Comparison of ENCODE assay signal across 23 cellular contexts in genomic region chr1:89269277-89269676, GRCh38. TPM values are rescaled to one million over a fixed set of nuclear protein-coding genes. Genes with fewer than 3 reads are reported as not detected.
A peak's percentile ranks its signal among the peaks of the same experiment; 100 is the strongest.
DNase-seq lines count a peak whose midpoint lies in the region; ATAC-seq, FAIRE-seq and TF ChIP-seq lines count a peak whose summit lies in the region.
"Had no signal": no experiment of that assay in that cellular context is flagged by ENCODE, and none has a peak within 500 bp of the region (broad histone marks: within the 10 kb centered on the region; RNA-seq: fewer than 3 reads in every experiment).

No MANE protein-coding gene starts in this region.

- peak overlapping the region; percentile 98 for H3K4me3 Mint-ChIP-seq in activated CD8-positive, alpha-beta memory T cell treated with anti-CD3 and anti-CD28 coated beads, Interleukin-2, amount 10 ng/mL, durations not matched to agents 7 days and 5 days
- H3K4me3 Mint-ChIP-seq in CD8-positive, alpha-beta memory T cell = peak overlapping the region; percentile 98 to 100 (median 99)
- H3K4me3 Mint-ChIP-seq in T-helper 17 cell (peak overlapping the region; percentile 31), progenitor cell of endocrine pancreas (ENCODE audit: low read depth) (no peak overlapping the region)
- H3K4me3 Mint-ChIP-seq in effector memory CD8-positive, alpha-beta T cell = peak overlapping the region; percentile 98 to 100
- H3K4me3 Mint-ChIP-seq: H9 had no signal

- TF ChIP-seq CTCF in progenitor cell of endocrine pancreas (IDR thresholded peaks at IDR 0.05; ENCODE audit: unreplicated experiment) = no peak

- no peak for ATAC-seq in activated CD8-positive, alpha-beta memory T cell treated with anti-CD3 and anti-CD28 coated beads, Interleukin-2, amount 10 ng/mL, durations not matched to agents 7 days and 5 days
- ATAC-seq in T-helper 17 cell (no peak), HG03097 (IDR thresholded peaks at IDR 0.05; ENCODE audit: low FRiP score, unreplicated experiment) (no peak)
- ATAC-seq in effector memory CD8-positive, alpha-beta T cell (replicated peaks) = no peak
- ATAC-seq: GM12878, mucosa of descending colon, psoas muscle had no signal

- peaks cover 31% of the 10 kb centered on the region for H3K4me1 ChIP-seq in CD8-positive, alpha-beta memory T cell (ENCODE audit: insufficient read depth, low read length)
- H3K4me1 ChIP-seq: psoas muscle had no signal

- H3K27ac Mint-ChIP-seq in activated CD8-positive, alpha-beta memory T cell treated with anti-CD3 and anti-CD28 coated beads, Interleukin-2, amount 10 ng/mL, durations not matched to agents 7 days and 5 days = no peak overlapping the region
- H3K27ac Mint-ChIP-seq in CD8-positive, alpha-beta memory T cell = peak overlapping the region; percentile 56 to 95 (median 83)
- H3K27ac Mint-ChIP-seq in T-helper 17 cell (peak overlapping the region; percentile 94), progenitor cell of endocrine pancreas (no peak overlapping the region)
- peak overlapping the region; percentile 97 to 98 for H3K27ac Mint-ChIP-seq in effector memory CD8-positive, alpha-beta T cell
- H3K27ac Mint-ChIP-seq: H9 had no signal

- FAIRE-seq in frontal cortex (lab: Jason Lieb, UNC) = no peak
- FAIRE-seq: GM12878 had no signal

- DNase-seq in activated CD8-positive, alpha-beta memory T cell treated with anti-CD3 and anti-CD28 coated beads, Interleukin-2, amount 10 ng/mL, durations not matched to agents 7 days and 5 days = no peak
- no peak for DNase-seq in activated CD8-positive, alpha-beta memory T cell treated with anti-CD3 and anti-CD28 coated beads, Interleukin-2, amount 50 U/mL, for 4 hours
- DNase-seq in CD8-positive, alpha-beta memory T cell = no peak
- DNase-seq in T-helper 17 cell (no peak), frontal cortex (ENCODE audit: low spot score in 2 of 2) (no peak), progenitor cell of endocrine pancreas (ENCODE audit: low spot score, unreplicated experiment) (no peak)
- no peak for DNase-seq in effector memory CD8-positive, alpha-beta T cell
- DNase-seq: ACHN; aorta; C1 segment of cervical spinal cord; caudate nucleus; DMS53; H9; left ventricle myocardium inferior; mucosa of descending colon; NCI-H1694; NCI-H69; psoas muscle; stimulated activated CD4-positive, alpha-beta T cell treated with anti-CD3 and anti-CD28 coated beads, Interleukin-2, amount 100 ng/mL, for 24 hours; stimulated activated naive CD4-positive, alpha-beta T cell had no signal

- POLR2A ChIA-PET in CD8-positive, alpha-beta memory T cell (lab: Charles Lee) = no interaction called here

- peak overlapping the region; percentile 35 for H3K4me3 ChIP-seq in CD8-positive, alpha-beta memory T cell (ENCODE audit: low read length)
- H3K4me3 ChIP-seq: GM12878, left ventricle myocardium inferior, mucosa of descending colon, psoas muscle, tibial nerve had no signal

- H3K27me3 Mint-ChIP-seq in activated CD8-positive, alpha-beta memory T cell treated with anti-CD3 and anti-CD28 coated beads, Interleukin-2, amount 10 ng/mL, durations not matched to agents 7 days and 5 days = no peaks in the 10 kb centered on the region
- no peaks in the 10 kb centered on the region for H3K27me3 Mint-ChIP-seq in CD8-positive, alpha-beta memory T cell
- H3K27me3 Mint-ChIP-seq in T-helper 17 cell (no peaks in the 10 kb centered on the region), progenitor cell of endocrine pancreas (no peaks in the 10 kb centered on the region)
- H3K27me3 Mint-ChIP-seq in effector memory CD8-positive, alpha-beta T cell = no peaks in the 10 kb centered on the region

- peaks cover 54% of the 10 kb centered on the region for H3K4me1 Mint-ChIP-seq in activated CD8-positive, alpha-beta memory T cell treated with anti-CD3 and anti-CD28 coated beads, Interleukin-2, amount 10 ng/mL, durations not matched to agents 7 days and 5 days
- peaks cover 54 to 79% (median 75%) of the 10 kb centered on the region in 3 donors for H3K4me1 Mint-ChIP-seq in CD8-positive, alpha-beta memory T cell
- H3K4me1 Mint-ChIP-seq in T-helper 17 cell (peaks cover 35% of the 10 kb centered on the region), progenitor cell of endocrine pancreas (ENCODE audit: low read depth) (no peaks in the 10 kb centered on the region)
- peaks cover 44 to 76% of the 10 kb centered on the region in 2 donors for H3K4me1 Mint-ChIP-seq in effector memory CD8-positive, alpha-beta T cell (ENCODE audit: low read depth in 2 of 2)
- H3K4me1 Mint-ChIP-seq: H9 had no signal

- H3K9me3 Mint-ChIP-seq in activated CD8-positive, alpha-beta memory T cell treated with anti-CD3 and anti-CD28 coated beads, Interleukin-2, amount 10 ng/mL, durations not matched to agents 7 days and 5 days (ENCODE audit: low read depth) = peaks cover 2% of the 10 kb centered on the region
- peaks cover 3 to 6% (median 5%) of the 10 kb centered on the region in 5 donors for H3K9me3 Mint-ChIP-seq in CD8-positive, alpha-beta memory T cell
- H3K9me3 Mint-ChIP-seq in effector memory CD8-positive, alpha-beta T cell = no peaks in the 10 kb centered on the region
- H3K9me3 Mint-ChIP-seq in progenitor cell of endocrine pancreas (ENCODE audit: low read depth) = no peaks in the 10 kb centered on the region

- CTCF ChIA-PET in activated CD8-positive, alpha-beta memory T cell treated with anti-CD3 and anti-CD28 coated beads, Interleukin-2, amount 10 ng/mL, durations not matched to agents 7 days and 5 days (lab: Charles Lee) = interaction anchor here (1.2 to 8.9 kb wide), 4 partner anchors 9 to 228 kb away, joined by 3 to 97 read pairs (median 22); partner anchors contain the start of gene GBP4
- CTCF ChIA-PET in CD8-positive, alpha-beta memory T cell (lab: Charles Lee) = interaction anchor here (1.0 to 6.4 kb wide), 2 partner anchors 19 to 89 kb away, joined by 3 to 23 read pairs; no protein-coding TSS in a partner anchor

- peaks cover 82% of the 10 kb centered on the region for H3K36me3 Mint-ChIP-seq in activated CD8-positive, alpha-beta memory T cell treated with anti-CD3 and anti-CD28 coated beads, Interleukin-2, amount 10 ng/mL, durations not matched to agents 7 days and 5 days
- peaks cover 52 to 84% (median 62%) of the 10 kb centered on the region in 3 donors for H3K36me3 Mint-ChIP-seq in CD8-positive, alpha-beta memory T cell
- peaks cover 15% of the 10 kb centered on the region for H3K36me3 Mint-ChIP-seq in T-helper 17 cell (ENCODE audit: low read depth)
- H3K36me3 Mint-ChIP-seq in effector memory CD8-positive, alpha-beta T cell (ENCODE audit: insufficient read depth) = peaks cover 87% of the 10 kb centered on the region
- H3K36me3 Mint-ChIP-seq in progenitor cell of endocrine pancreas (ENCODE audit: insufficient read depth) = no peaks in the 10 kb centered on the region

- no peaks in the 10 kb centered on the region for H3K9me3 ChIP-seq in CD8-positive, alpha-beta memory T cell (ENCODE audit: low read length)
- H3K9me3 ChIP-seq in T-helper 17 cell (ENCODE audit: control insufficient read depth, low read length, poor library complexity, severe bottlenecking) = no peaks in the 10 kb centered on the region
- H3K9me3 ChIP-seq: mucosa of descending colon, psoas muscle, tibial nerve had no signal

- H3K36me3 ChIP-seq in CD8-positive, alpha-beta memory T cell (ENCODE audit: insufficient read depth, low read length) = peaks cover 23% of the 10 kb centered on the region
- H3K36me3 ChIP-seq: left ventricle myocardium inferior, tibial nerve had no signal

- H3K27ac ChIP-seq in CD8-positive, alpha-beta memory T cell (ENCODE audit: low read depth, low read length) = peak overlapping the region; percentile 2
- H3K27ac ChIP-seq: left ventricle myocardium inferior, psoas muscle, tibial nerve had no signal

- no peaks in the 10 kb centered on the region for H3K27me3 ChIP-seq in CD8-positive, alpha-beta memory T cell (ENCODE audit: insufficient read depth, low read length, poor library complexity, severe bottlenecking)
- H3K27me3 ChIP-seq: tibial nerve had no signal

RNA-seq across cellular contexts. Expression of gene GBP5, which starts 3.4 kb away (rescaled TPM):
- 100 to 1,000 TPM; 279 to 362 TPM for total RNA-seq in activated CD8-positive, alpha-beta memory T cell treated with anti-CD3 and anti-CD28 coated beads, Interleukin-2, amount 10 ng/mL, durations not matched to agents 7 days and 5 days
- total RNA-seq in CD8-positive, alpha-beta memory T cell = 10 to 100 TPM; 67.2 to 74.5 TPM
- polyA plus RNA-seq in CD8-positive, alpha-beta memory T cell = 180 TPM
- 100 to 1,000 TPM; 122 to 132 TPM for total RNA-seq in T-helper 17 cell
- total RNA-seq in frontal cortex = under 0.01 TPM
- total RNA-seq in progenitor cell of endocrine pancreas = not detected in 2 replicates
- total RNA-seq: H9 had no signal

Comparison
In these comparisons a context has a peak if more than half of its experiments do, and no peak if none do; other contexts are left out.
1. H3K27ac Mint-ChIP-seq: peak in CD8-positive, alpha-beta memory T cell (8 of 8), T-helper 17 cell (single experiment) and effector memory CD8-positive, alpha-beta T cell (2 of 2); none in activated CD8-positive, alpha-beta memory T cell treated with anti-CD3 and anti-CD28 coated beads, Interleukin-2, amount 10 ng/mL, durations not matched to agents 7 days and 5 days (single experiment) and progenitor cell of endocrine pancreas (single experiment).
2. RNA of gene GBP5, which starts 3.4 kb away (total RNA-seq): 279 to 362 TPM in activated CD8-positive, alpha-beta memory T cell treated with anti-CD3 and anti-CD28 coated beads, Interleukin-2, amount 10 ng/mL, durations not matched to agents 7 days and 5 days, 122 to 132 TPM in T-helper 17 cell and 67.2 to 74.5 TPM in CD8-positive, alpha-beta memory T cell; under 0.01 TPM in frontal cortex (single experiment) and not detected in progenitor cell of endocrine pancreas; every median in the first group is over 10 times any median in the second.